16 cellular contexts compared by ENCODE assay signal in genomic region chr13:104011505-104012270, GRCh38.
DNase-seq lines count a peak whose midpoint lies in the region; ATAC-seq and TF ChIP-seq lines count a peak whose summit lies in the region.
"Had no signal": no experiment of that assay in that cellular context is flagged by ENCODE, and none has a peak within 500 bp of the region (broad histone marks: within the 10 kb centered on the region; RNA-seq: fewer than 3 reads in every experiment).

No MANE protein-coding gene starts in this region.

- H3K27me3 ChIP-seq in body of pancreas, result no peaks in the 10 kb centered on the region
- no peaks in the 10 kb centered on the region for H3K27me3 ChIP-seq in upper lobe of right lung
- H3K27me3 ChIP-seq: neutrophil had no signal

- WGBS in body of pancreas, 2 donors, result 20 to 30% methylated on average over 18 of the region's 18 CpGs

- H3K4me3 Mint-ChIP-seq in activated CD4-positive, alpha-beta memory T cell treated with anti-CD3 and anti-CD28 coated beads, Interleukin-2, amount 10 ng/mL, durations not matched to agents 7 days and 5 days, result no peak overlapping the region
- H3K4me3 Mint-ChIP-seq in activated CD4-positive, alpha-beta T cell treated with anti-CD3 and anti-CD28 coated beads for 36 hours, result no peak overlapping the region
- H3K4me3 Mint-ChIP-seq: activated naive CD8-positive, alpha-beta T cell treated with anti-CD3 and anti-CD28 coated beads, Interleukin-2, amount 10 ng/mL, durations not matched to agents 7 days and 5 days had no signal

- no peak for TF ChIP-seq POLR2A in body of pancreas (IDR thresholded peaks at IDR 0.05)

- no peaks in the 10 kb centered on the region for H3K27me3 Mint-ChIP-seq in activated CD4-positive, alpha-beta memory T cell treated with anti-CD3 and anti-CD28 coated beads, Interleukin-2, amount 10 ng/mL, durations not matched to agents 7 days and 5 days
- no peaks in the 10 kb centered on the region for H3K27me3 Mint-ChIP-seq in activated CD4-positive, alpha-beta T cell treated with anti-CD3 and anti-CD28 coated beads for 36 hours
- H3K27me3 Mint-ChIP-seq: activated naive CD8-positive, alpha-beta T cell treated with anti-CD3 and anti-CD28 coated beads, Interleukin-2, amount 10 ng/mL, durations not matched to agents 7 days and 5 days had no signal

- H3K9me3 ChIP-seq in body of pancreas (no peaks in the 10 kb centered on the region), upper lobe of right lung (no peaks in the 10 kb centered on the region)
- H3K9me3 ChIP-seq: neutrophil had no signal

- TF ChIP-seq CTCF in body of pancreas (IDR thresholded peaks at IDR 0.05) (no peak), upper lobe of right lung (IDR thresholded peaks at IDR 0.05) (no peak)

- H3K36me3 Mint-ChIP-seq in activated CD4-positive, alpha-beta memory T cell treated with anti-CD3 and anti-CD28 coated beads, Interleukin-2, amount 10 ng/mL, durations not matched to agents 7 days and 5 days (ENCODE audit: low read depth), result no peaks in the 10 kb centered on the region
- no peaks in the 10 kb centered on the region for H3K36me3 Mint-ChIP-seq in activated CD4-positive, alpha-beta T cell treated with anti-CD3 and anti-CD28 coated beads for 36 hours (ENCODE audit: low read depth)
- H3K36me3 Mint-ChIP-seq: activated naive CD8-positive, alpha-beta T cell treated with anti-CD3 and anti-CD28 coated beads, Interleukin-2, amount 10 ng/mL, durations not matched to agents 7 days and 5 days had no signal

- no peaks in the 10 kb centered on the region for H3K36me3 ChIP-seq in body of pancreas (replicated peaks in 1 of 2; ENCODE audit: insufficient read depth in 1 of 2, low read depth in 2 of 2)
- H3K36me3 ChIP-seq in upper lobe of right lung, result no peaks in the 10 kb centered on the region
- H3K36me3 ChIP-seq: neutrophil had no signal

- POLR2A ChIA-PET in activated CD4-positive, alpha-beta memory T cell treated with anti-CD3 and anti-CD28 coated beads, Interleukin-2, amount 10 ng/mL, durations not matched to agents 7 days and 5 days (lab: Charles Lee), result interaction anchor here (1.2 kb wide), 1 partner anchor 9 kb away, joined by 3 read pairs; no protein-coding TSS in a partner anchor
- POLR2A ChIA-PET in activated CD4-positive, alpha-beta T cell treated with anti-CD3 and anti-CD28 coated beads for 36 hours (lab: Charles Lee), result no interaction called here

- H3K4me1 Mint-ChIP-seq in activated CD4-positive, alpha-beta memory T cell treated with anti-CD3 and anti-CD28 coated beads, Interleukin-2, amount 10 ng/mL, durations not matched to agents 7 days and 5 days, result no peaks in the 10 kb centered on the region
- no peaks in the 10 kb centered on the region for H3K4me1 Mint-ChIP-seq in activated CD4-positive, alpha-beta T cell treated with anti-CD3 and anti-CD28 coated beads for 36 hours
- H3K4me1 Mint-ChIP-seq: activated naive CD8-positive, alpha-beta T cell treated with anti-CD3 and anti-CD28 coated beads, Interleukin-2, amount 10 ng/mL, durations not matched to agents 7 days and 5 days had no signal

- intact Hi-C loops in body of pancreas (cut with DNase I), result no loop called here
- intact Hi-C loops in upper lobe of right lung (cut with DNase I), result no loop called here
- intact Hi-C loops in activated CD4-positive, alpha-beta T cell treated with anti-CD3 and anti-CD28 coated beads for 36 hours (cut with DNase I, micrococcal nuclease), result no loop called here

- H3K27ac ChIP-seq in body of pancreas (peak overlapping the region in 2 of 4 donors; percentile 2 to 5), upper lobe of right lung (no peak overlapping the region)
- H3K27ac ChIP-seq: 22Rv1, neutrophil had no signal

- ATAC-seq in body of pancreas (peak; percentile 79), upper lobe of right lung (peak; percentile 33), HG03175 (IDR thresholded peaks at IDR 0.05; ENCODE audit: unreplicated experiment) (no peak)
- no peak for ATAC-seq in activated CD4-positive, alpha-beta T cell treated with anti-CD3 and anti-CD28 coated beads for 36 hours

- peaks cover 7% of the 10 kb centered on the region for H3K9me3 Mint-ChIP-seq in activated CD4-positive, alpha-beta memory T cell treated with anti-CD3 and anti-CD28 coated beads, Interleukin-2, amount 10 ng/mL, durations not matched to agents 7 days and 5 days
- peaks cover 3% of the 10 kb centered on the region for H3K9me3 Mint-ChIP-seq in activated CD4-positive, alpha-beta T cell treated with anti-CD3 and anti-CD28 coated beads for 36 hours (ENCODE audit: low read depth)
- H3K9me3 Mint-ChIP-seq: activated naive CD8-positive, alpha-beta T cell treated with anti-CD3 and anti-CD28 coated beads, Interleukin-2, amount 10 ng/mL, durations not matched to agents 7 days and 5 days had no signal

- H3K4me1 ChIP-seq in body of pancreas (peaks cover 12% of the 10 kb centered on the region), upper lobe of right lung (no peaks in the 10 kb centered on the region)

- DNase-seq in DMS79 treated with DMSO at 0.1 percent for 48 hours (lab: John Stamatoyannopoulos, UW) (peak; percentile 9), DMS79 (lab: John Stamatoyannopoulos, UW) (no peak), body of pancreas (peak; percentile 25 to 62 (median 39)), left kidney (ENCODE audit: low read depth, low spot score) (peak; percentile 84), upper lobe of right lung (no peak)
- DNase-seq in activated CD4-positive, alpha-beta memory T cell treated with anti-CD3 and anti-CD28 coated beads, Interleukin-2, amount 10 ng/mL, durations not matched to agents 7 days and 5 days, result no peak
- DNase-seq in activated CD4-positive, alpha-beta T cell treated with anti-CD3 and anti-CD28 coated beads for 36 hours, result no peak
- DNase-seq: activated CD8-positive, alpha-beta memory T cell treated with anti-CD3 and anti-CD28 coated beads for 24 hours; activated naive CD8-positive, alpha-beta T cell treated with anti-CD3 and anti-CD28 coated beads, Interleukin-2, amount 10 ng/mL, durations not matched to agents 7 days and 5 days; DMS53; IMR-90; NCI-H345; T-helper 1 cell had no signal

- no peak overlapping the region for H3K27ac Mint-ChIP-seq in activated CD4-positive, alpha-beta memory T cell treated with anti-CD3 and anti-CD28 coated beads, Interleukin-2, amount 10 ng/mL, durations not matched to agents 7 days and 5 days
- H3K27ac Mint-ChIP-seq in activated CD4-positive, alpha-beta T cell treated with anti-CD3 and anti-CD28 coated beads for 36 hours, result no peak overlapping the region
- H3K27ac Mint-ChIP-seq: activated naive CD8-positive, alpha-beta T cell treated with anti-CD3 and anti-CD28 coated beads, Interleukin-2, amount 10 ng/mL, durations not matched to agents 7 days and 5 days had no signal

- CTCF ChIA-PET in activated CD4-positive, alpha-beta memory T cell treated with anti-CD3 and anti-CD28 coated beads, Interleukin-2, amount 10 ng/mL, durations not matched to agents 7 days and 5 days (lab: Charles Lee), result no interaction called here
- CTCF ChIA-PET in activated CD4-positive, alpha-beta T cell treated with anti-CD3 and anti-CD28 coated beads for 36 hours (lab: Charles Lee), result no interaction called here

- H3K4me3 ChIP-seq in body of pancreas (no peak overlapping the region), upper lobe of right lung (no peak overlapping the region)

Comparison
In these comparisons a context has a peak if more than half of its experiments do, and no peak if none do; other contexts are left out.
1. DNase-seq: peak in DMS79 treated with DMSO at 0.1 percent for 48 hours (single experiment), body of pancreas (4 of 4) and left kidney (single experiment); none in DMS79 (single experiment), upper lobe of right lung (single experiment), activated CD4-positive, alpha-beta memory T cell treated with anti-CD3 and anti-CD28 coated beads, Interleukin-2, amount 10 ng/mL, durations not matched to agents 7 days and 5 days (single experiment) and activated CD4-positive, alpha-beta T cell treated with anti-CD3 and anti-CD28 coated beads for 36 hours (single experiment).
2. ATAC-seq: peak in body of pancreas (single experiment) and upper lobe of right lung (single experiment); none in HG03175 (single experiment) and activated CD4-positive, alpha-beta T cell treated with anti-CD3 and anti-CD28 coated beads for 36 hours (single experiment).